ENCODE assay signal across 21 cellular contexts in the genomic region with DNA sequence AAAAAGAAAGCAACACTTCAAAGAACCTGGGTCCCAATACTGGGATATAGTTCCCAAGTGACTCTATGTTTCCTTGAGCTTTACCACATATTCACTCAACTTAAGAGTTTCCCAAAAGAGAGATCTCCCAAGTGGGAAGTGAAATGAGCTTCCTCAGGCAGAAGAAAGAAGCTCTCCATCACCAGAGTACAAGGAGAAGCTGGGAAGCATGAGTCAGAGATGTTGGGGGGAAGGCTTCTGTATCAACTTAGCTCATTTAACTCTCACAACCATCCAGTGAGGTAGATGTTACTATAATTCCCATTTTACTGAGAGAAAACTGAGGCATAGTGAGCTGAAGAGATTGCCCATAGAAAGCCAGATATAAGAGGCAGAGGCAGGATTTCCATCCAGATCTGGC. TPM values are rescaled to one million over a fixed set of nuclear protein-coding genes. Genes with fewer than 3 reads are reported as not detected.
"Had no signal": no experiment of that assay in that cellular context is flagged by ENCODE, and none has a peak within 500 bp of the region (broad histone marks: within the 10 kb centered on the region; RNA-seq: fewer than 3 reads in every experiment).

No MANE protein-coding gene starts in this region.

- H3K27ac ChIP-seq: ascending aorta, ovary, sigmoid colon, upper lobe of right lung, VCaP had no signal

- DNase-seq: activated CD4-positive, alpha-beta memory T cell treated with anti-CD3 and anti-CD28 coated beads, Interleukin-2, amount 10 ng/mL, durations not matched to agents 7 days and 5 days; activated gamma-delta T cell treated with Interleukin-2 at 50 U/mL for 16 hours; activated naive CD8-positive, alpha-beta T cell treated with anti-CD3 and anti-CD28 coated beads for 36 hours; activated T-cell treated with anti-CD3 and anti-CD28 coated beads, Interleukin-2, amount 50 U/mL, for 72 hours; central memory CD4-positive, alpha-beta T cell; cortex of kidney; effector memory CD4-positive, alpha-beta T cell; immature natural killer cell; mammary epithelial cell; mucosa of descending colon; ovary; sigmoid colon; stimulated activated CD4-positive, alpha-beta T cell treated with anti-CD3 and anti-CD28 coated beads, Interleukin-2, amount 100 ng/mL, for 48 hours; T-cell; T1000; upper lobe of right lung had no signal

- H3K36me3 ChIP-seq: ascending aorta, ovary, sigmoid colon, upper lobe of right lung had no signal

- H3K4me3 ChIP-seq: ascending aorta, mucosa of descending colon, ovary, sigmoid colon, upper lobe of right lung had no signal

- H3K4me1 ChIP-seq: ascending aorta, sigmoid colon, upper lobe of right lung had no signal

- H3K27me3 ChIP-seq: ascending aorta, ovary, sigmoid colon, upper lobe of right lung had no signal

- H3K9me3 ChIP-seq: ascending aorta, mucosa of descending colon, ovary, sigmoid colon, upper lobe of right lung had no signal

- ATAC-seq: activated T-cell treated with anti-CD3 and anti-CD28 coated beads, Interleukin-2, amount 50 U/mL, for 72 hours; left lobe of liver; mucosa of descending colon; natural killer cell treated with Interleukin-12 subunit alpha and Interleukin-12 subunit beta and Interleukin-15 and Interleukin-18, amount 100 ng/mL, for 72 hours; T-cell; upper lobe of right lung had no signal

RNA-seq across cellular contexts. Expression of gene TRIM42, which starts 47.0 kb away (rescaled TPM):
- total RNA-seq: activated CD4-positive, alpha-beta memory T cell treated with anti-CD3 and anti-CD28 coated beads, Interleukin-2, amount 10 ng/mL, durations not matched to agents 7 days and 5 days; activated naive CD8-positive, alpha-beta T cell treated with anti-CD3 and anti-CD28 coated beads for 36 hours; activated T-cell treated with anti-CD3 and anti-CD28 coated beads, Interleukin-2, amount 50 U/mL, for 72 hours; ascending aorta; left lobe of liver; mammary epithelial cell; mucosa of descending colon; natural killer cell treated with Interleukin-12 subunit alpha and Interleukin-12 subunit beta and Interleukin-15 and Interleukin-18, amount 100 ng/mL, for 72 hours; ovary; sigmoid colon; T-cell; temporal lobe; upper lobe of right lung had no signal
- polyA plus RNA-seq: immature natural killer cell, mammary epithelial cell, ovary, sigmoid colon had no signal
